ENCODE assay signal across 8 cellular contexts in the genomic region with DNA sequence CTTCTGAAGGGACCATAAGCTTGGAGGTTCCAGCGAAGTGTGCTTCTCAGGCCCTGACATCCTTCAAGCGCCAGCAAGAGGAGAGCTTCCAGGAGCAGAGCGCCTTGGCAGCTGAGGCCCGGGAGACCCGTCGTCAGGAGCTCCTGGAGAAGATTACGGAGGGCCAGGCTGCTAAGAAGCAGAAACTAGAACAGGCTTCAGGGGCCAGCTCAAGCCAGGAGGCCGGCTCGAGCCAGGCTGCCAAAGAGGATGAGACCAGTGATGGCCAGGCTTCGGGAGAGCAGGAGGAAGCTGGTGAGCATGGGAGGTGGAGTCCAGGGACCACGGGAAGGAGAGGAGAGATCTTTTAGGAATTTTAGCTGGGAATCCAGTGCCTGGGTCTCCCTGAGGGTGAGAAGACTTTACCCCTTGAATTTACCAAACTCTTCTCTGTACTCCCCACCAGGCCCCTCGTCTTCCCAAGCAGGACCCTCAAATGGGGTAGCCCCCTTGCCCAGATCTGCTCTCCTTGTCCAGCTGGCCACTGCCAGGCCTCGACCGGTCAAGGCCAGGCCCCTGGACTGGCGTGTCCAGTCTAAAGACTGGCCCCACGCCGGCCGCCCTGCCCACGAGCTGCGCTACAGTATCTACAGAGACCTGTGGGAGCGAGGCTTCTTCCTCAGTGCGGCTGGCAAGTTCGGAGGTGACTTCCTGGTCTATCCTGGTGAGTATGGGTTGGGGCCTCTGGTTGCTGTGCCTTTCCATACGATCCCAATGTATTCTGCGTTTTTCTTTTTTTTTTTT. TPM values are rescaled to one million over a fixed set of nuclear protein-coding genes. Genes with fewer than 3 reads are reported as not detected.
DNase-seq lines count a peak whose midpoint lies in the region; ATAC-seq and TF ChIP-seq lines count a peak whose summit lies in the region.

No MANE protein-coding gene starts in this region.

- H3K4me1 ChIP-seq in PC-9 (replicated peaks; ENCODE audit: insufficient read depth) (peaks cover 24% of the 10 kb centered on the region), parathyroid adenoma (peaks cover 18% of the 10 kb centered on the region)

- peak overlapping the region; percentile 66 for H3K4me3 ChIP-seq in PC-9
- peak overlapping the region; percentile 76 for H3K4me3 ChIP-seq in epithelial cell of esophagus (ENCODE audit: low read length)
- H3K4me3 ChIP-seq in parathyroid adenoma (ENCODE audit: low read depth, low read length), result peak overlapping the region; percentile 98

- DNase-seq in EH (ENCODE audit: low read depth) (peak; percentile 60), PC-9 (peak in 1 of 2 experiments; percentile 34), epithelial cell of esophagus (ENCODE audit: low read depth) (peak; percentile 32), NCI-H1436 (lab: John Stamatoyannopoulos, UW) (no peak), NCI-H510A (lab: John Stamatoyannopoulos, UW) (no peak)
- DNase-seq in stimulated activated CD4-positive, alpha-beta T cell treated with anti-CD3 and anti-CD28 coated beads, Interleukin-4, amount 100 ng/mL, for 24 hours, result no peak

- POLR2A ChIA-PET in PC-9 (lab: Charles Lee; ENCODE audit: unreplicated experiment), result interaction anchor here (0.6 to 2.8 kb wide), 3 partner anchors 55 to 417 kb away, joined by 3 to 36 read pairs (median 9); a partner anchor contains a TSS

- peaks cover 7% of the 10 kb centered on the region; the same call in 1 of the 2 replicates for H4K20me1 ChIP-seq in PC-9 (ENCODE audit: insufficient read depth)

- H3K27ac ChIP-seq in PC-9 (peak overlapping the region; percentile 93), parathyroid adenoma (peak overlapping the region; percentile 100)

- H3F3A ChIP-seq in PC-9 (ENCODE audit: insufficient read depth, low read depth), result peaks cover 5% of the 10 kb centered on the region; the same call in 1 of the 2 replicates

- peak overlapping the region; percentile 47 for H3K9ac ChIP-seq in parathyroid adenoma

- no peaks in the 10 kb centered on the region for H3K9me2 ChIP-seq in PC-9 (ENCODE audit: insufficient read depth)

- H3K79me2 ChIP-seq in PC-9 (ENCODE audit: low read depth), result peaks cover 47% of the 10 kb centered on the region
- H3K79me2 ChIP-seq in parathyroid adenoma, result peaks cover 2% of the 10 kb centered on the region

- H3K36me3 ChIP-seq in PC-9 (ENCODE audit: low read depth) (peaks cover 15% of the 10 kb centered on the region), parathyroid adenoma (ENCODE audit: control insufficient read depth, insufficient read depth, low read length) (no peaks in the 10 kb centered on the region)

- TF ChIP-seq CTCF in PC-9 (conservative IDR thresholded peaks at IDR 0.05) (no peak), epithelial cell of esophagus (IDR thresholded peaks at IDR 0.05; ENCODE audit: insufficient read depth, low read depth, low read length, missing control alignments) (no peak), parathyroid adenoma (IDR thresholded peaks at IDR 0.05) (no peak)

- intact Hi-C loops in PC-9 (cut with micrococcal nuclease; ENCODE audit: unreplicated experiment), result no loop called here

- ATAC-seq in HG03135 (IDR thresholded peaks at IDR 0.05; ENCODE audit: unreplicated experiment), result no peak

- H3K4me2 ChIP-seq in PC-9 (peak overlapping the region; percentile 85), parathyroid adenoma (ENCODE audit: low read length) (peak overlapping the region; percentile 96)

- CTCF ChIA-PET in PC-9 (lab: Charles Lee), result interaction anchor here (1.0 kb wide), 1 partner anchor 21 kb away, joined by 4 read pairs; no protein-coding TSS in a partner anchor

- peak overlapping the region; percentile 78 for H2AFZ ChIP-seq in PC-9
- H2AFZ ChIP-seq in parathyroid adenoma, result peak overlapping the region; percentile 76

- no TSS peak for BruUV-seq in PC-9 (replicated peaks; lab: Mats Ljungman, UMichigan)

- no peaks in the 10 kb centered on the region for H3K9me3 ChIP-seq in PC-9 (ENCODE audit: insufficient read depth, low read depth)
- H3K9me3 ChIP-seq in parathyroid adenoma (ENCODE audit: control insufficient read depth, low read length), result no peaks in the 10 kb centered on the region

- no peaks in the 10 kb centered on the region for H3K27me3 ChIP-seq in PC-9 (ENCODE audit: insufficient read depth, low read depth)
- no peaks in the 10 kb centered on the region for H3K27me3 ChIP-seq in parathyroid adenoma (ENCODE audit: control insufficient read depth, insufficient read depth, low read length)

RNA-seq across cellular contexts. Expression of a gene that starts 0.8 kb away (rescaled TPM):
- 134 and 162 TPM in 2 replicates for total RNA-seq in PC-9 (2021)

RNA-seq across cellular contexts. Expression of a gene that starts 2.5 kb away (rescaled TPM):
- 488 and 494 TPM in 2 replicates for total RNA-seq in PC-9 (2021)

RNA-seq across cellular contexts. Expression of a gene that starts 8.8 kb away (rescaled TPM):
- total RNA-seq in PC-9 (2021), result 1,266 and 1,888 TPM in 2 replicates

RNA-seq across cellular contexts. Expression of a gene that starts 18.9 kb away (rescaled TPM):
- total RNA-seq in PC-9 (2021), result 175 and 194 TPM in 2 replicates

RNA-seq across cellular contexts. Expression of a gene that starts 30.9 kb away (rescaled TPM):
- total RNA-seq in PC-9 (2021), result not detected in 2 replicates

Comparison
In these comparisons a context has a peak if more than half of its experiments do, and no peak if none do; other contexts are left out.
1. DNase-seq: peak in EH (single experiment) and epithelial cell of esophagus (single experiment); none in NCI-H1436 (single experiment), stimulated activated CD4-positive, alpha-beta T cell treated with anti-CD3 and anti-CD28 coated beads, Interleukin-4, amount 100 ng/mL, for 24 hours (single experiment) and NCI-H510A (single experiment).
2. Peak in every context shown above with its lines, with median percentiles within 50 percentile points of each other: H3K4me3 ChIP-seq.